1 cellular context compared by ENCODE assay signal in genomic region chrX:154371771-154372300, GRCh38.
TF ChIP-seq lines count a peak whose summit lies in the region.

No MANE protein-coding gene starts in this region.

TF ChIP-seq in HEK293, 187 proteins besides CTCF, POLR2A, EP300 and RAD21 (continued from another document and continues in another):
- TF ChIP-seq, protein P1, sequence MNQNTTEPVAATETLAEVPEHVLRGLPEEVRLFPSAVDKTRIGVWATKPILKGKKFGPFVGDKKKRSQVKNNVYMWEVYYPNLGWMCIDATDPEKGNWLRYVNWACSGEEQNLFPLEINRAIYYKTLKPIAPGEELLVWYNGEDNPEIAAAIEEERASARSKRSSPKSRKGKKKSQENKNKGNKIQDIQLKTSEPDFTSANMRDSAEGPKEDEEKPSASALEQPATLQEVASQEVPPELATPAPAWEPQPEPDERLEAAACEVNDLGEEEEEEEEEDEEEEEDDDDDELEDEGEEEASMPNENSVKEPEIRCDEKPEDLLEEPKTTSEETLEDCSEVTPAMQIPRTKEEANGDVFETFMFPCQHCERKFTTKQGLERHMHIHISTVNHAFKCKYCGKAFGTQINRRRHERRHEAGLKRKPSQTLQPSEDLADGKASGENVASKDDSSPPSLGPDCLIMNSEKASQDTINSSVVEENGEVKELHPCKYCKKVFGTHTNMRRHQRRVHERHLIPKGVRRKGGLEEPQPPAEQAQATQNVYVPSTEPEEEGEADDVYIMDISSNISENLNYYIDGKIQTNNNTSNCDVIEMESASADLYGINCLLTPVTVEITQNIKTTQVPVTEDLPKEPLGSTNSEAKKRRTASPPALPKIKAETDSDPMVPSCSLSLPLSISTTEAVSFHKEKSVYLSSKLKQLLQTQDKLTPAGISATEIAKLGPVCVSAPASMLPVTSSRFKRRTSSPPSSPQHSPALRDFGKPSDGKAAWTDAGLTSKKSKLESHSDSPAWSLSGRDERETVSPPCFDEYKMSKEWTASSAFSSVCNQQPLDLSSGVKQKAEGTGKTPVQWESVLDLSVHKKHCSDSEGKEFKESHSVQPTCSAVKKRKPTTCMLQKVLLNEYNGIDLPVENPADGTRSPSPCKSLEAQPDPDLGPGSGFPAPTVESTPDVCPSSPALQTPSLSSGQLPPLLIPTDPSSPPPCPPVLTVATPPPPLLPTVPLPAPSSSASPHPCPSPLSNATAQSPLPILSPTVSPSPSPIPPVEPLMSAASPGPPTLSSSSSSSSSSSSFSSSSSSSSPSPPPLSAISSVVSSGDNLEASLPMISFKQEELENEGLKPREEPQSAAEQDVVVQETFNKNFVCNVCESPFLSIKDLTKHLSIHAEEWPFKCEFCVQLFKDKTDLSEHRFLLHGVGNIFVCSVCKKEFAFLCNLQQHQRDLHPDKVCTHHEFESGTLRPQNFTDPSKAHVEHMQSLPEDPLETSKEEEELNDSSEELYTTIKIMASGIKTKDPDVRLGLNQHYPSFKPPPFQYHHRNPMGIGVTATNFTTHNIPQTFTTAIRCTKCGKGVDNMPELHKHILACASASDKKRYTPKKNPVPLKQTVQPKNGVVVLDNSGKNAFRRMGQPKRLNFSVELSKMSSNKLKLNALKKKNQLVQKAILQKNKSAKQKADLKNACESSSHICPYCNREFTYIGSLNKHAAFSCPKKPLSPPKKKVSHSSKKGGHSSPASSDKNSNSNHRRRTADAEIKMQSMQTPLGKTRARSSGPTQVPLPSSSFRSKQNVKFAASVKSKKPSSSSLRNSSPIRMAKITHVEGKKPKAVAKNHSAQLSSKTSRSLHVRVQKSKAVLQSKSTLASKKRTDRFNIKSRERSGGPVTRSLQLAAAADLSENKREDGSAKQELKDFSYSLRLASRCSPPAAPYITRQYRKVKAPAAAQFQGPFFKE (tag by site-specific recombination; IDR thresholded peaks at IDR 0.05; ENCODE audit: borderline replicate concordance) = 0 out of 2 replicates have a peak, but pooled peaks have one; percentile 59
- TF ChIP-seq ZBTB7A (tag by site-specific recombination; IDR thresholded peaks at IDR 0.05; ENCODE audit: low read depth) (no peak), ZNF19 (tag by site-specific recombination; IDR thresholded peaks at IDR 0.05; ENCODE audit: low read depth) (no peak), KLF16 (tag by site-specific recombination; IDR thresholded peaks at IDR 0.05) (no peak), ZNF658 (tag by site-specific recombination; IDR thresholded peaks at IDR 0.05) (no peak), ZNF157 (tag by site-specific recombination; IDR thresholded peaks at IDR 0.05) (no peak), TRIM28 (IDR thresholded peaks at IDR 0.05; ENCODE audit: borderline replicate concordance, low read length) (no peak), ZNF76 (tag by site-specific recombination; IDR thresholded peaks at IDR 0.05; ENCODE audit: borderline replicate concordance, low read depth) (0 out of 2 replicates have a peak, but pooled peaks have one; percentile 8), GFI1B (tag by site-specific recombination; IDR thresholded peaks at IDR 0.05) (no peak), ZNF239 (tag by site-specific recombination; IDR thresholded peaks at IDR 0.05) (no peak), ZNF843 (tag by site-specific recombination; IDR thresholded peaks at IDR 0.05) (no peak), ZIC2 (tag by site-specific recombination; IDR thresholded peaks at IDR 0.05) (peak; percentile 95), YY1 (tag by site-specific recombination; IDR thresholded peaks at IDR 0.05) (no peak), ZEB2 (tag by site-specific recombination; IDR thresholded peaks at IDR 0.05) (no peak), ZNF514 (tag by site-specific recombination; IDR thresholded peaks at IDR 0.05) (no peak), PBX3 (CRISPR knock-in tag; IDR thresholded peaks at IDR 0.05) (no peak), ZNF292 (tag by site-specific recombination; IDR thresholded peaks at IDR 0.05; ENCODE audit: borderline replicate concordance, low read depth) (no peak), ZNF214 (tag by site-specific recombination; IDR thresholded peaks at IDR 0.05; ENCODE audit: borderline replicate concordance) (no peak), ZNF221 (tag by site-specific recombination; IDR thresholded peaks at IDR 0.05; ENCODE audit: borderline replicate concordance) (no peak), ZNF558 (tag by site-specific recombination; IDR thresholded peaks at IDR 0.05) (no peak), ZNF354C (tag by site-specific recombination; IDR thresholded peaks at IDR 0.05; ENCODE audit: borderline replicate concordance, low read depth) (no peak), BCL11A (tag by site-specific recombination; IDR thresholded peaks at IDR 0.05; ENCODE audit: low read depth) (no peak), ZBTB26 (tag by site-specific recombination; optimal IDR thresholded peaks at IDR 0.05) (peak; percentile 5), ZNF623 (tag by site-specific recombination; IDR thresholded peaks at IDR 0.05) (no peak), ZNF202 (tag by site-specific recombination; IDR thresholded peaks at IDR 0.05; ENCODE audit: borderline replicate concordance) (no peak), ZNF521 (tag by site-specific recombination; IDR thresholded peaks at IDR 0.05) (no peak), KLF9 (tag by site-specific recombination; IDR thresholded peaks at IDR 0.05; ENCODE audit: low read depth) (no peak), ZNF629 (tag by site-specific recombination; IDR thresholded peaks at IDR 0.05) (no peak), ZNF585B (tag by site-specific recombination; IDR thresholded peaks at IDR 0.05) (no peak), MZF1 (tag by site-specific recombination; IDR thresholded peaks at IDR 0.05; ENCODE audit: borderline replicate concordance) (no peak), ZBTB10 (tag by site-specific recombination; IDR thresholded peaks at IDR 0.05) (no peak), ZNF624 (tag by site-specific recombination; IDR thresholded peaks at IDR 0.05) (no peak), EGR2 (tag by site-specific recombination; IDR thresholded peaks at IDR 0.05; ENCODE audit: low read depth) (peak; percentile 87), ZNF112 (tag by site-specific recombination; IDR thresholded peaks at IDR 0.05) (no peak), ZNF311 (tag by site-specific recombination; IDR thresholded peaks at IDR 0.05; ENCODE audit: borderline replicate concordance) (no peak), ZNF132 (tag by site-specific recombination; IDR thresholded peaks at IDR 0.05; ENCODE audit: borderline replicate concordance) (no peak)
- TF ChIP-seq, protein P2, sequence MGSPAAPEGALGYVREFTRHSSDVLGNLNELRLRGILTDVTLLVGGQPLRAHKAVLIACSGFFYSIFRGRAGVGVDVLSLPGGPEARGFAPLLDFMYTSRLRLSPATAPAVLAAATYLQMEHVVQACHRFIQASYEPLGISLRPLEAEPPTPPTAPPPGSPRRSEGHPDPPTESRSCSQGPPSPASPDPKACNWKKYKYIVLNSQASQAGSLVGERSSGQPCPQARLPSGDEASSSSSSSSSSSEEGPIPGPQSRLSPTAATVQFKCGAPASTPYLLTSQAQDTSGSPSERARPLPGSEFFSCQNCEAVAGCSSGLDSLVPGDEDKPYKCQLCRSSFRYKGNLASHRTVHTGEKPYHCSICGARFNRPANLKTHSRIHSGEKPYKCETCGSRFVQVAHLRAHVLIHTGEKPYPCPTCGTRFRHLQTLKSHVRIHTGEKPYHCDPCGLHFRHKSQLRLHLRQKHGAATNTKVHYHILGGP (tag by site-specific recombination; IDR thresholded peaks at IDR 0.05) = no peak
- TF ChIP-seq, protein P3, sequence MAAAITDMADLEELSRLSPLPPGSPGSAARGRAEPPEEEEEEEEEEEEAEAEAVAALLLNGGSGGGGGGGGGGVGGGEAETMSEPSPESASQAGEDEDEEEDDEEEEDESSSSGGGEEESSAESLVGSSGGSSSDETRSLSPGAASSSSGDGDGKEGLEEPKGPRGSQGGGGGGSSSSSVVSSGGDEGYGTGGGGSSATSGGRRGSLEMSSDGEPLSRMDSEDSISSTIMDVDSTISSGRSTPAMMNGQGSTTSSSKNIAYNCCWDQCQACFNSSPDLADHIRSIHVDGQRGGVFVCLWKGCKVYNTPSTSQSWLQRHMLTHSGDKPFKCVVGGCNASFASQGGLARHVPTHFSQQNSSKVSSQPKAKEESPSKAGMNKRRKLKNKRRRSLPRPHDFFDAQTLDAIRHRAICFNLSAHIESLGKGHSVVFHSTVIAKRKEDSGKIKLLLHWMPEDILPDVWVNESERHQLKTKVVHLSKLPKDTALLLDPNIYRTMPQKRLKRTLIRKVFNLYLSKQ (tag by site-specific recombination; IDR thresholded peaks at IDR 0.05; ENCODE audit: borderline replicate concordance) = no peak
- TF ChIP-seq, protein P4, sequence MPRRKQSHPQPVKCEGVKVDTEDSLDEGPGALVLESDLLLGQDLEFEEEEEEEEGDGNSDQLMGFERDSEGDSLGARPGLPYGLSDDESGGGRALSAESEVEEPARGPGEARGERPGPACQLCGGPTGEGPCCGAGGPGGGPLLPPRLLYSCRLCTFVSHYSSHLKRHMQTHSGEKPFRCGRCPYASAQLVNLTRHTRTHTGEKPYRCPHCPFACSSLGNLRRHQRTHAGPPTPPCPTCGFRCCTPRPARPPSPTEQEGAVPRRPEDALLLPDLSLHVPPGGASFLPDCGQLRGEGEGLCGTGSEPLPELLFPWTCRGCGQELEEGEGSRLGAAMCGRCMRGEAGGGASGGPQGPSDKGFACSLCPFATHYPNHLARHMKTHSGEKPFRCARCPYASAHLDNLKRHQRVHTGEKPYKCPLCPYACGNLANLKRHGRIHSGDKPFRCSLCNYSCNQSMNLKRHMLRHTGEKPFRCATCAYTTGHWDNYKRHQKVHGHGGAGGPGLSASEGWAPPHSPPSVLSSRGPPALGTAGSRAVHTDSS (tag by site-specific recombination; IDR thresholded peaks at IDR 0.05) = no peak
- TF ChIP-seq, protein P5, sequence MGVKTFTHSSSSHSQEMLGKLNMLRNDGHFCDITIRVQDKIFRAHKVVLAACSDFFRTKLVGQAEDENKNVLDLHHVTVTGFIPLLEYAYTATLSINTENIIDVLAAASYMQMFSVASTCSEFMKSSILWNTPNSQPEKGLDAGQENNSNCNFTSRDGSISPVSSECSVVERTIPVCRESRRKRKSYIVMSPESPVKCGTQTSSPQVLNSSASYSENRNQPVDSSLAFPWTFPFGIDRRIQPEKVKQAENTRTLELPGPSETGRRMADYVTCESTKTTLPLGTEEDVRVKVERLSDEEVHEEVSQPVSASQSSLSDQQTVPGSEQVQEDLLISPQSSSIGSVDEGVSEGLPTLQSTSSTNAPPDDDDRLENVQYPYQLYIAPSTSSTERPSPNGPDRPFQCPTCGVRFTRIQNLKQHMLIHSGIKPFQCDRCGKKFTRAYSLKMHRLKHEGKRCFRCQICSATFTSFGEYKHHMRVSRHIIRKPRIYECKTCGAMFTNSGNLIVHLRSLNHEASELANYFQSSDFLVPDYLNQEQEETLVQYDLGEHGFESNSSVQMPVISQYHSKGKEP (tag by site-specific recombination; IDR thresholded peaks at IDR 0.05) = no peak
- TF ChIP-seq, protein P6, sequence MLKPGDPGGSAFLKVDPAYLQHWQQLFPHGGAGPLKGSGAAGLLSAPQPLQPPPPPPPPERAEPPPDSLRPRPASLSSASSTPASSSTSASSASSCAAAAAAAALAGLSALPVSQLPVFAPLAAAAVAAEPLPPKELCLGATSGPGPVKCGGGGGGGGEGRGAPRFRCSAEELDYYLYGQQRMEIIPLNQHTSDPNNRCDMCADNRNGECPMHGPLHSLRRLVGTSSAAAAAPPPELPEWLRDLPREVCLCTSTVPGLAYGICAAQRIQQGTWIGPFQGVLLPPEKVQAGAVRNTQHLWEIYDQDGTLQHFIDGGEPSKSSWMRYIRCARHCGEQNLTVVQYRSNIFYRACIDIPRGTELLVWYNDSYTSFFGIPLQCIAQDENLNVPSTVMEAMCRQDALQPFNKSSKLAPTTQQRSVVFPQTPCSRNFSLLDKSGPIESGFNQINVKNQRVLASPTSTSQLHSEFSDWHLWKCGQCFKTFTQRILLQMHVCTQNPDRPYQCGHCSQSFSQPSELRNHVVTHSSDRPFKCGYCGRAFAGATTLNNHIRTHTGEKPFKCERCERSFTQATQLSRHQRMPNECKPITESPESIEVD (tag by site-specific recombination; IDR thresholded peaks at IDR 0.05) = no peak
- TF ChIP-seq, protein P7, sequence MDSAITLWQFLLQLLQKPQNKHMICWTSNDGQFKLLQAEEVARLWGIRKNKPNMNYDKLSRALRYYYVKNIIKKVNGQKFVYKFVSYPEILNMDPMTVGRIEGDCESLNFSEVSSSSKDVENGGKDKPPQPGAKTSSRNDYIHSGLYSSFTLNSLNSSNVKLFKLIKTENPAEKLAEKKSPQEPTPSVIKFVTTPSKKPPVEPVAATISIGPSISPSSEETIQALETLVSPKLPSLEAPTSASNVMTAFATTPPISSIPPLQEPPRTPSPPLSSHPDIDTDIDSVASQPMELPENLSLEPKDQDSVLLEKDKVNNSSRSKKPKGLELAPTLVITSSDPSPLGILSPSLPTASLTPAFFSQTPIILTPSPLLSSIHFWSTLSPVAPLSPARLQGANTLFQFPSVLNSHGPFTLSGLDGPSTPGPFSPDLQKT (IDR thresholded peaks at IDR 0.05; ENCODE audit: borderline replicate concordance, low read depth, low read length) = no peak
